1 cellular context compared by ENCODE assay signal in the genomic region with DNA sequence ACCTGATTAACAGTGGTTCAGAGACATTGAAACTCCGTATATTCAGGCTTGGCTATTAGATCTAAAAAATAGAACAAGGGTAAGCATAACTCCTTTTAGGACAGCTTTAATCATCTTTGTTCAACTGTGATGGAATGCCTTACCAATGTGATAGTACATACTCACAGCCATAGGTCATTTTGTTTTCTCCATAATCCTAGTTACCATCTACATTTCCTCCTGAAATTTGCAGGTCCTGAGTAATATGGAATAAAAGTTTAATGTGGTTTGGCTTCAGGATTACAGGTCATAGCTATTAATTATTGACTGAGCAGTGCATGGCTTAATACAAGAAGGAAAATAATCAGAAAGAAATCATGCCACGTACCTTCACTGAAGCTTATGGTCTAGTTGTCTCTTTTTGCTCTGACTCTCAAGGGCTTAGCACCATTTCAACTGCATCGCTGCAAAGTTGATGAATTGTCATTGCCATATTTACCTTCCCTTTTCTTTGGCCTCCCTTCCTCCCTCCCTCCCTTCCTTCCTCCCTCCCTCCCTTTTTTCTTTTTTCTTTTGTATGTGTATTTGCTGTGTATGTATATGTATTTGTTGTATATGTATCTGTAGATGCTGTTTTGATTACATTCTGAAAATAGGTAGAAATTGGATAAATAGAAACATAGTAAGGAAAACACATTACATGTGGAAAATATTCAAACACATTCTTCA.
TF ChIP-seq lines count a peak whose summit lies in the region.

No MANE protein-coding gene starts in this region.

TF ChIP-seq in WTC11, 78 proteins besides CTCF, POLR2A, EP300 and RAD21 (continued from another document):
- TF ChIP-seq, protein P1, sequence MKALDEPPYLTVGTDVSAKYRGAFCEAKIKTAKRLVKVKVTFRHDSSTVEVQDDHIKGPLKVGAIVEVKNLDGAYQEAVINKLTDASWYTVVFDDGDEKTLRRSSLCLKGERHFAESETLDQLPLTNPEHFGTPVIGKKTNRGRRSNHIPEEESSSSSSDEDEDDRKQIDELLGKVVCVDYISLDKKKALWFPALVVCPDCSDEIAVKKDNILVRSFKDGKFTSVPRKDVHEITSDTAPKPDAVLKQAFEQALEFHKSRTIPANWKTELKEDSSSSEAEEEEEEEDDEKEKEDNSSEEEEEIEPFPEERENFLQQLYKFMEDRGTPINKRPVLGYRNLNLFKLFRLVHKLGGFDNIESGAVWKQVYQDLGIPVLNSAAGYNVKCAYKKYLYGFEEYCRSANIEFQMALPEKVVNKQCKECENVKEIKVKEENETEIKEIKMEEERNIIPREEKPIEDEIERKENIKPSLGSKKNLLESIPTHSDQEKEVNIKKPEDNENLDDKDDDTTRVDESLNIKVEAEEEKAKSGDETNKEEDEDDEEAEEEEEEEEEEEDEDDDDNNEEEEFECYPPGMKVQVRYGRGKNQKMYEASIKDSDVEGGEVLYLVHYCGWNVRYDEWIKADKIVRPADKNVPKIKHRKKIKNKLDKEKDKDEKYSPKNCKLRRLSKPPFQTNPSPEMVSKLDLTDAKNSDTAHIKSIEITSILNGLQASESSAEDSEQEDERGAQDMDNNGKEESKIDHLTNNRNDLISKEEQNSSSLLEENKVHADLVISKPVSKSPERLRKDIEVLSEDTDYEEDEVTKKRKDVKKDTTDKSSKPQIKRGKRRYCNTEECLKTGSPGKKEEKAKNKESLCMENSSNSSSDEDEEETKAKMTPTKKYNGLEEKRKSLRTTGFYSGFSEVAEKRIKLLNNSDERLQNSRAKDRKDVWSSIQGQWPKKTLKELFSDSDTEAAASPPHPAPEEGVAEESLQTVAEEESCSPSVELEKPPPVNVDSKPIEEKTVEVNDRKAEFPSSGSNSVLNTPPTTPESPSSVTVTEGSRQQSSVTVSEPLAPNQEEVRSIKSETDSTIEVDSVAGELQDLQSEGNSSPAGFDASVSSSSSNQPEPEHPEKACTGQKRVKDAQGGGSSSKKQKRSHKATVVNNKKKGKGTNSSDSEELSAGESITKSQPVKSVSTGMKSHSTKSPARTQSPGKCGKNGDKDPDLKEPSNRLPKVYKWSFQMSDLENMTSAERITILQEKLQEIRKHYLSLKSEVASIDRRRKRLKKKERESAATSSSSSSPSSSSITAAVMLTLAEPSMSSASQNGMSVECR (CRISPR knock-in tag; IDR thresholded peaks at IDR 0.05; ENCODE audit: borderline replicate concordance): no peak
- TF ChIP-seq PRDM15 (CRISPR knock-in tag; IDR thresholded peaks at IDR 0.05): no peak
- no peak for TF ChIP-seq ZNF281 (CRISPR knock-in tag; IDR thresholded peaks at IDR 0.05)
- TF ChIP-seq, protein P2, sequence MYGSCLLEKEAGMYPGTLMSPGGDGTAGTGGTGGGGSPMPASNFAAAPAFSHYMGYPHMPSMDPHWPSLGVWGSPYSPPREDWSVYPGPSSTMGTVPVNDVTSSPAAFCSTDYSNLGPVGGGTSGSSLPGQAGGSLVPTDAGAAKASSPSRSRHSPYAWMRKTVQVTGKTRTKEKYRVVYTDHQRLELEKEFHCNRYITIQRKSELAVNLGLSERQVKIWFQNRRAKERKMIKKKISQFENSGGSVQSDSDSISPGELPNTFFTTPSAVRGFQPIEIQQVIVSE (CRISPR knock-in tag; IDR thresholded peaks at IDR 0.05; ENCODE audit: borderline replicate concordance): no peak
- no peak for TF ChIP-seq GABPB1 (CRISPR knock-in tag; IDR thresholded peaks at IDR 0.05)
- TF ChIP-seq GTF2I (CRISPR knock-in tag; conservative IDR thresholded peaks at IDR 0.05): no peak
- no peak for TF ChIP-seq NFATC4 (CRISPR knock-in tag; IDR thresholded peaks at IDR 0.05)
- no peak for TF ChIP-seq OVOL2 (CRISPR knock-in tag; IDR thresholded peaks at IDR 0.05; ENCODE audit: borderline replicate concordance)
- TF ChIP-seq, protein P3, sequence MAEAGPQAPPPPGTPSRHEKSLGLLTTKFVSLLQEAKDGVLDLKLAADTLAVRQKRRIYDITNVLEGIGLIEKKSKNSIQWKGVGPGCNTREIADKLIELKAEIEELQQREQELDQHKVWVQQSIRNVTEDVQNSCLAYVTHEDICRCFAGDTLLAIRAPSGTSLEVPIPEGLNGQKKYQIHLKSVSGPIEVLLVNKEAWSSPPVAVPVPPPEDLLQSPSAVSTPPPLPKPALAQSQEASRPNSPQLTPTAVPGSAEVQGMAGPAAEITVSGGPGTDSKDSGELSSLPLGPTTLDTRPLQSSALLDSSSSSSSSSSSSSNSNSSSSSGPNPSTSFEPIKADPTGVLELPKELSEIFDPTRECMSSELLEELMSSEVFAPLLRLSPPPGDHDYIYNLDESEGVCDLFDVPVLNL (CRISPR knock-in tag; IDR thresholded peaks at IDR 0.05; ENCODE audit: borderline replicate concordance, low read depth): no peak
- TF ChIP-seq HMGA2 (CRISPR knock-in tag; IDR thresholded peaks at IDR 0.05): no peak
- TF ChIP-seq TEAD1 (CRISPR knock-in tag; IDR thresholded peaks at IDR 0.05): no peak
